1 cellular context compared by ENCODE assay signal in the genomic region with DNA sequence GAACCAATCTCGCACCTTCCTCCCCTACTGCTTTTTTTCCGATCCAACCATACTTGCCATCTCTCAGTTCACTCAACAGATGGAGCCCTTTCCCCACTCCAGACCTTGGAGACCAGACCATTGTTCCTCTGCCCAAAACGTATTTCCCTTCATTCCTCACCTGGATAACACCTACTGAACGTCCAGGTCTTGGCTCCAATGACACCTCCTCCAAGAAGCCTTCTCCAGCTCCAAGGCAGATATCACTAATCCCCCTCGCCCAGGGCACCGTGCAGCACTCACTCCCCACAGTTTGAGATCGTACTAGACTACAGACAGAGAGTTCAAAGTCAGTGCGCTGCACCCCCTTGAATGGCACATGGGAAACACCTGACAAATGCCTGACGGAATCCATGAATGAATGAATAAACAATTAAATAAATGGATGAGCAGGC.
TF ChIP-seq lines count a peak whose summit lies in the region.

No MANE protein-coding gene starts in this region.

TF ChIP-seq in K562, 482 proteins besides CTCF, POLR2A, EP300 and RAD21 (continued from another document):
- TF ChIP-seq, protein P1, sequence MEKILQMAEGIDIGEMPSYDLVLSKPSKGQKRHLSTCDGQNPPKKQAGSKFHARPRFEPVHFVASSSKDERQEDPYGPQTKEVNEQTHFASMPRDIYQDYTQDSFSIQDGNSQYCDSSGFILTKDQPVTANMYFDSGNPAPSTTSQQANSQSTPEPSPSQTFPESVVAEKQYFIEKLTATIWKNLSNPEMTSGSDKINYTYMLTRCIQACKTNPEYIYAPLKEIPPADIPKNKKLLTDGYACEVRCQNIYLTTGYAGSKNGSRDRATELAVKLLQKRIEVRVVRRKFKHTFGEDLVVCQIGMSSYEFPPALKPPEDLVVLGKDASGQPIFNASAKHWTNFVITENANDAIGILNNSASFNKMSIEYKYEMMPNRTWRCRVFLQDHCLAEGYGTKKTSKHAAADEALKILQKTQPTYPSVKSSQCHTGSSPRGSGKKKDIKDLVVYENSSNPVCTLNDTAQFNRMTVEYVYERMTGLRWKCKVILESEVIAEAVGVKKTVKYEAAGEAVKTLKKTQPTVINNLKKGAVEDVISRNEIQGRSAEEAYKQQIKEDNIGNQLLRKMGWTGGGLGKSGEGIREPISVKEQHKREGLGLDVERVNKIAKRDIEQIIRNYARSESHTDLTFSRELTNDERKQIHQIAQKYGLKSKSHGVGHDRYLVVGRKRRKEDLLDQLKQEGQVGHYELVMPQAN (IDR thresholded peaks at IDR 0.05; ENCODE audit: borderline replicate concordance), result no peak
- no peak for TF ChIP-seq ZNF140 (CRISPR knock-in tag; IDR thresholded peaks at IDR 0.05)
- no peak for TF ChIP-seq MEIS2 (IDR thresholded peaks at IDR 0.05; ENCODE audit: partially characterized antibody)
- TF ChIP-seq FOSL1 (tag; conservative IDR thresholded peaks at IDR 0.05), result no peak
- TF ChIP-seq ZNF384 (IDR thresholded peaks at IDR 0.05; ENCODE audit: low read depth, low read length), result peak; percentile 46
- TF ChIP-seq, protein P2, sequence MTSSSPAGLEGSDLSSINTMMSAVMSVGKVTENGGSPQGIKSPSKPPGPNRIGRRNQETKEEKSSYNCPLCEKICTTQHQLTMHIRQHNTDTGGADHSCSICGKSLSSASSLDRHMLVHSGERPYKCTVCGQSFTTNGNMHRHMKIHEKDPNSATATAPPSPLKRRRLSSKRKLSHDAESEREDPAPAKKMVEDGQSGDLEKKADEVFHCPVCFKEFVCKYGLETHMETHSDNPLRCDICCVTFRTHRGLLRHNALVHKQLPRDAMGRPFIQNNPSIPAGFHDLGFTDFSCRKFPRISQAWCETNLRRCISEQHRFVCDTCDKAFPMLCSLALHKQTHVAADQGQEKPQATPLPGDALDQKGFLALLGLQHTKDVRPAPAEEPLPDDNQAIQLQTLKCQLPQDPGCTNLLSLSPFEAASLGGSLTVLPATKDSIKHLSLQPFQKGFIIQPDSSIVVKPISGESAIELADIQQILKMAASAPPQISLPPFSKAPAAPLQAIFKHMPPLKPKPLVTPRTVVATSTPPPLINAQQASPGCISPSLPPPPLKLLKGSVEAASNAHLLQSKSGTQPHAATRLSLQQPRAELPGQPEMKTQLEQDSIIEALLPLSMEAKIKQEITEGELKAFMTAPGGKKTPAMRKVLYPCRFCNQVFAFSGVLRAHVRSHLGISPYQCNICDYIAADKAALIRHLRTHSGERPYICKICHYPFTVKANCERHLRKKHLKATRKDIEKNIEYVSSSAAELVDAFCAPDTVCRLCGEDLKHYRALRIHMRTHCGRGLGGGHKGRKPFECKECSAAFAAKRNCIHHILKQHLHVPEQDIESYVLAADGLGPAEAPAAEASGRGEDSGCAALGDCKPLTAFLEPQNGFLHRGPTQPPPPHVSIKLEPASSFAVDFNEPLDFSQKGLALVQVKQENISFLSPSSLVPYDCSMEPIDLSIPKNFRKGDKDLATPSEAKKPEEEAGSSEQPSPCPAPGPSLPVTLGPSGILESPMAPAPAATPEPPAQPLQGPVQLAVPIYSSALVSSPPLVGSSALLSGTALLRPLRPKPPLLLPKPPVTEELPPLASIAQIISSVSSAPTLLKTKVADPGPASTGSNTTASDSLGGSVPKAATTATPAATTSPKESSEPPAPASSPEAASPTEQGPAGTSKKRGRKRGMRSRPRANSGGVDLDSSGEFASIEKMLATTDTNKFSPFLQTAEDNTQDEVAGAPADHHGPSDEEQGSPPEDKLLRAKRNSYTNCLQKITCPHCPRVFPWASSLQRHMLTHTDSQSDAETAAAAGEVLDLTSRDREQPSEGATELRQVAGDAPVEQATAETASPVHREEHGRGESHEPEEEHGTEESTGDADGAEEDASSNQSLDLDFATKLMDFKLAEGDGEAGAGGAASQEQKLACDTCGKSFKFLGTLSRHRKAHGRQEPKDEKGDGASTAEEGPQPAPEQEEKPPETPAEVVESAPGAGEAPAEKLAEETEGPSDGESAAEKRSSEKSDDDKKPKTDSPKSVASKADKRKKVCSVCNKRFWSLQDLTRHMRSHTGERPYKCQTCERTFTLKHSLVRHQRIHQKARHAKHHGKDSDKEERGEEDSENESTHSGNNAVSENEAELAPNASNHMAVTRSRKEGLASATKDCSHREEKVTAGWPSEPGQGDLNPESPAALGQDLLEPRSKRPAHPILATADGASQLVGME (CRISPR knock-in tag; IDR thresholded peaks at IDR 0.05), result no peak
- TF ChIP-seq ARNT (IDR thresholded peaks at IDR 0.05), result no peak
- TF ChIP-seq NR2C1 (IDR thresholded peaks at IDR 0.05), result no peak
- TF ChIP-seq NR2C1 (tag; IDR thresholded peaks at IDR 0.05), result no peak
- 0 out of 2 replicates have a peak, but pooled peaks have one; percentile 14 for TF ChIP-seq JUND (IDR thresholded peaks at IDR 0.05; ENCODE audit: borderline replicate concordance, low read depth, low read length)
- no peak for TF ChIP-seq JUND (tag; IDR thresholded peaks at IDR 0.05; ENCODE audit: borderline replicate concordance, low read depth, low read length)
- no peak for TF ChIP-seq ZNF75A (CRISPR knock-in tag; IDR thresholded peaks at IDR 0.05)
- TF ChIP-seq CC2D1A (IDR thresholded peaks at IDR 0.05), result peak; percentile 42; the same call in 1 of the 2 replicates
- no peak for TF ChIP-seq CXXC5 (CRISPR knock-in tag; IDR thresholded peaks at IDR 0.05)
- TF ChIP-seq, protein P3, sequence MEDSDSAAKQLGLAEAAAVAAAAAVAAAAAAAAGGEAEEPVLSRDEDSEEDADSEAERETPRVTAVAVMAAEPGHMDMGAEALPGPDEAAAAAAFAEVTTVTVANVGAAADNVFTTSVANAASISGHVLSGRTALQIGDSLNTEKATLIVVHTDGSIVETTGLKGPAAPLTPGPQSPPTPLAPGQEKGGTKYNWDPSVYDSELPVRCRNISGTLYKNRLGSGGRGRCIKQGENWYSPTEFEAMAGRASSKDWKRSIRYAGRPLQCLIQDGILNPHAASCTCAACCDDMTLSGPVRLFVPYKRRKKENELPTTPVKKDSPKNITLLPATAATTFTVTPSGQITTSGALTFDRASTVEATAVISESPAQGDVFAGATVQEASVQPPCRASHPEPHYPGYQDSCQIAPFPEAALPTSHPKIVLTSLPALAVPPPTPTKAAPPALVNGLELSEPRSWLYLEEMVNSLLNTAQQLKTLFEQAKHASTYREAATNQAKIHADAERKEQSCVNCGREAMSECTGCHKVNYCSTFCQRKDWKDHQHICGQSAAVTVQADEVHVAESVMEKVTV (CRISPR knock-in tag; IDR thresholded peaks at IDR 0.05), result peak; percentile 77
